2 cellular contexts compared by ENCODE assay signal in the genomic region with DNA sequence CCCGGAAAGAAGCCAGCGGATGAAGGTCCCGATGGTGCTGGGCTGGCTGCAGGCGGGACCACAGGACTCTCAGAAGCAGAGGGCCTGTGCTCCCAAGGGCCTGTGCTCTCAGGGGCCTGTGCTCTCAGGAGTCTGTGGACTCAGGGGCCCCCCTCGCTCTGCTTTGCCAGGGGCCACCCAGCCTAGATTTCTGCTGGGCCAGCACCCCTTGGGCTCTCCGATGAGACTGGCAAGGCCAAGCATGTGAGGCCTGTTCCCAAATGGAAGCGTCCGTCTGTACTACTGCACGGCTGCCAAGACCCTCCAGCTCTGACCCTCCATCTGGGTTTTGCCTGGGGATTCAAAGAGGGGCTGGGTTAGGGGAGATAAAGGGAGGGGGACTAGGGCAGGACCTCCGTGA.
TF ChIP-seq lines count a peak whose summit lies in the region.

No MANE protein-coding gene starts in this region.

TF ChIP-seq in GM23338, 12 proteins besides CTCF, POLR2A, EP300 and RAD21 (continues in another document):
- no peak for TF ChIP-seq JUNB (IDR thresholded peaks at IDR 0.05; ENCODE audit: unreplicated experiment)
- TF ChIP-seq NANOG (IDR thresholded peaks at IDR 0.05; ENCODE audit: borderline replicate concordance): no peak
- TF ChIP-seq, protein P1, sequence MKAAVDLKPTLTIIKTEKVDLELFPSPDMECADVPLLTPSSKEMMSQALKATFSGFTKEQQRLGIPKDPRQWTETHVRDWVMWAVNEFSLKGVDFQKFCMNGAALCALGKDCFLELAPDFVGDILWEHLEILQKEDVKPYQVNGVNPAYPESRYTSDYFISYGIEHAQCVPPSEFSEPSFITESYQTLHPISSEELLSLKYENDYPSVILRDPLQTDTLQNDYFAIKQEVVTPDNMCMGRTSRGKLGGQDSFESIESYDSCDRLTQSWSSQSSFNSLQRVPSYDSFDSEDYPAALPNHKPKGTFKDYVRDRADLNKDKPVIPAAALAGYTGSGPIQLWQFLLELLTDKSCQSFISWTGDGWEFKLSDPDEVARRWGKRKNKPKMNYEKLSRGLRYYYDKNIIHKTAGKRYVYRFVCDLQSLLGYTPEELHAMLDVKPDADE (IDR thresholded peaks at IDR 0.05): no peak
- no peak for TF ChIP-seq ZNF331 (CRISPR knock-in tag; IDR thresholded peaks at IDR 0.05; ENCODE audit: low read depth)
- no peak for TF ChIP-seq CREB1 (CRISPR knock-in tag; IDR thresholded peaks at IDR 0.05; ENCODE audit: low read depth)
- no peak for TF ChIP-seq ZNF114 (CRISPR knock-in tag; IDR thresholded peaks at IDR 0.05)
- no peak for TF ChIP-seq STAT1 (IDR thresholded peaks at IDR 0.05; ENCODE audit: unreplicated experiment)
- TF ChIP-seq EZH2 (IDR thresholded peaks at IDR 0.05; ENCODE audit: low read depth, unreplicated experiment): no peak
- no peak for TF ChIP-seq EZH2phosphoT487 (IDR thresholded peaks at IDR 0.05; ENCODE audit: unreplicated experiment)
- TF ChIP-seq, protein P2, sequence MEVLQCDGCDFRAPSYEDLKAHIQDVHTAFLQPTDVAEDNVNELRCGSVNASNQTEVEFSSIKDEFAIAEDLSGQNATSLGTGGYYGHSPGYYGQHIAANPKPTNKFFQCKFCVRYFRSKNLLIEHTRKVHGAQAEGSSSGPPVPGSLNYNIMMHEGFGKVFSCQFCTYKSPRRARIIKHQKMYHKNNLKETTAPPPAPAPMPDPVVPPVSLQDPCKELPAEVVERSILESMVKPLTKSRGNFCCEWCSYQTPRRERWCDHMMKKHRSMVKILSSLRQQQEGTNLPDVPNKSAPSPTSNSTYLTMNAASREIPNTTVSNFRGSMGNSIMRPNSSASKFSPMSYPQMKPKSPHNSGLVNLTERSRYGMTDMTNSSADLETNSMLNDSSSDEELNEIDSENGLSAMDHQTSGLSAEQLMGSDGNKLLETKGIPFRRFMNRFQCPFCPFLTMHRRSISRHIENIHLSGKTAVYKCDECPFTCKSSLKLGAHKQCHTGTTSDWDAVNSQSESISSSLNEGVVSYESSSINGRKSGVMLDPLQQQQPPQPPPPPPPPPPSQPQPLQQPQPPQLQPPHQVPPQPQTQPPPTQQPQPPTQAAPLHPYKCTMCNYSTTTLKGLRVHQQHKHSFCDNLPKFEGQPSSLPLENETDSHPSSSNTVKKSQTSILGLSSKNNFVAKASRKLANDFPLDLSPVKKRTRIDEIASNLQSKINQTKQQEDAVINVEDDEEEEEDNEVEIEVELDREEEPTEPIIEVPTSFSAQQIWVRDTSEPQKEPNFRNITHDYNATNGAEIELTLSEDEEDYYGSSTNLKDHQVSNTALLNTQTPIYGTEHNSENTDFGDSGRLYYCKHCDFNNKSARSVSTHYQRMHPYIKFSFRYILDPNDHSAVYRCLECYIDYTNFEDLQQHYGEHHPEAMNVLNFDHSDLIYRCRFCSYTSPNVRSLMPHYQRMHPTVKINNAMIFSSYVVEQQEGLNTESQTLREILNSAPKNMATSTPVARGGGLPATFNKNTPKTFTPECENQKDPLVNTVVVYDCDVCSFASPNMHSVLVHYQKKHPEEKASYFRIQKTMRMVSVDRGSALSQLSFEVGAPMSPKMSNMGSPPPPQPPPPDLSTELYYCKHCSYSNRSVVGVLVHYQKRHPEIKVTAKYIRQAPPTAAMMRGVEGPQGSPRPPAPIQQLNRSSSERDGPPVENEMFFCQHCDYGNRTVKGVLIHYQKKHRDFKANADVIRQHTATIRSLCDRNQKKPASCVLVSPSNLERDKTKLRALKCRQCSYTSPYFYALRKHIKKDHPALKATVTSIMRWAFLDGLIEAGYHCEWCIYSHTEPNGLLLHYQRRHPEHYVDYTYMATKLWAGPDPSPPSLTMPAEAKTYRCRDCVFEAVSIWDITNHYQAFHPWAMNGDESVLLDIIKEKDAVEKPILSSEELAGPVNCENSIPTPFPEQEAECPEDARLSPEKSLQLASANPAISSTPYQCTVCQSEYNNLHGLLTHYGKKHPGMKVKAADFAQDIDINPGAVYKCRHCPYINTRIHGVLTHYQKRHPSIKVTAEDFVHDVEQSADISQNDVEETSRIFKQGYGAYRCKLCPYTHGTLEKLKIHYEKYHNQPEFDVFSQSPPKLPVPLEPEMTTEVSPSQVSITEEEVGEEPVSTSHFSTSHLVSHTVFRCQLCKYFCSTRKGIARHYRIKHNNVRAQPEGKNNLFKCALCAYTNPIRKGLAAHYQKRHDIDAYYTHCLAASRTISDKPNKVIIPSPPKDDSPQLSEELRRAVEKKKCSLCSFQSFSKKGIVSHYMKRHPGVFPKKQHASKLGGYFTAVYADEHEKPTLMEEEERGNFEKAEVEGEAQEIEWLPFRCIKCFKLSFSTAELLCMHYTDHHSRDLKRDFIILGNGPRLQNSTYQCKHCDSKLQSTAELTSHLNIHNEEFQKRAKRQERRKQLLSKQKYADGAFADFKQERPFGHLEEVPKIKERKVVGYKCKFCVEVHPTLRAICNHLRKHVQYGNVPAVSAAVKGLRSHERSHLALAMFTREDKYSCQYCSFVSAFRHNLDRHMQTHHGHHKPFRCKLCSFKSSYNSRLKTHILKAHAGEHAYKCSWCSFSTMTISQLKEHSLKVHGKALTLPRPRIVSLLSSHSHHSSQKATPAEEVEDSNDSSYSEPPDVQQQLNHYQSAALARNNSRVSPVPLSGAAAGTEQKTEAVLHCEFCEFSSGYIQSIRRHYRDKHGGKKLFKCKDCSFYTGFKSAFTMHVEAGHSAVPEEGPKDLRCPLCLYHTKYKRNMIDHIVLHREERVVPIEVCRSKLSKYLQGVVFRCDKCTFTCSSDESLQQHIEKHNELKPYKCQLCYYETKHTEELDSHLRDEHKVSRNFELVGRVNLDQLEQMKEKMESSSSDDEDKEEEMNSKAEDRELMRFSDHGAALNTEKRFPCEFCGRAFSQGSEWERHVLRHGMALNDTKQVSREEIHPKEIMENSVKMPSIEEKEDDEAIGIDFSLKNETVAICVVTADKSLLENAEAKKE (CRISPR knock-in tag; IDR thresholded peaks at IDR 0.05): no peak

TF ChIP-seq in endothelial cell of umbilical vein, 7 proteins besides CTCF, POLR2A, EP300 and RAD21:
- TF ChIP-seq FOS (IDR thresholded peaks at IDR 0.05; ENCODE audit: borderline replicate concordance, insufficient read depth, low read length) (no peak), POLR2AphosphoS5 (IDR thresholded peaks at IDR 0.05; ENCODE audit: insufficient read depth, low read depth, low read length) (no peak), MYC (IDR thresholded peaks at IDR 0.05; ENCODE audit: low read depth, low read length) (no peak), EZH2 (IDR thresholded peaks at IDR 0.05; ENCODE audit: borderline replicate concordance, low read depth, low read length, severe bottlenecking) (no peak), JUN (IDR thresholded peaks at IDR 0.05; ENCODE audit: borderline replicate concordance, insufficient read depth, insufficient read length, low read depth) (no peak), GATA2 (IDR thresholded peaks at IDR 0.05; ENCODE audit: insufficient read depth, insufficient read length, low read depth, low read length) (no peak)
- TF ChIP-seq, protein P3, sequence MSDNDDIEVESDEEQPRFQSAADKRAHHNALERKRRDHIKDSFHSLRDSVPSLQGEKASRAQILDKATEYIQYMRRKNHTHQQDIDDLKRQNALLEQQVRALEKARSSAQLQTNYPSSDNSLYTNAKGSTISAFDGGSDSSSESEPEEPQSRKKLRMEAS (IDR thresholded peaks at IDR 0.05; ENCODE audit: insufficient read depth, insufficient read length): no peak
